12 cellular contexts compared by ENCODE assay signal in genomic region chr2:181459646-181460045, GRCh38. TPM values are rescaled to one million over a fixed set of nuclear protein-coding genes. Genes with fewer than 3 reads are reported as not detected.
A peak's percentile ranks its signal among the peaks of the same experiment; 100 is the strongest.
DNase-seq lines count a peak whose midpoint lies in the region; ATAC-seq, FAIRE-seq and TF ChIP-seq lines count a peak whose summit lies in the region.
"Had no signal": no experiment of that assay in that cellular context is flagged by ENCODE, and none has a peak within 500 bp of the region (broad histone marks: within the 10 kb centered on the region; RNA-seq: fewer than 3 reads in every experiment).

No MANE protein-coding gene starts in this region.

- H3K4me2 ChIP-seq in DOHH2 (ENCODE audit: low read length) (peak overlapping the region; percentile 97), KMS-11 (peak overlapping the region; percentile 90), GM12878 (ENCODE audit: control insufficient read depth, insufficient read depth) (peak overlapping the region; percentile 30; the same call in 1 of the 2 replicates)

- H4K20me1 ChIP-seq in DOHH2 (ENCODE audit: control insufficient read depth, insufficient read depth, low read depth, low read length), result no peaks in the 10 kb centered on the region
- no peaks in the 10 kb centered on the region for H4K20me1 ChIP-seq in KMS-11 (ENCODE audit: insufficient read depth)
- no peaks in the 10 kb centered on the region; the same call in 1 of the 2 replicates for H4K20me1 ChIP-seq in GM12878 (ENCODE audit: control insufficient read depth, insufficient read depth)

- intact Hi-C loops in GM12878 (cut with micrococcal nuclease; ENCODE audit: unreplicated experiment), result loop anchor here (5.0 to 10.0 kb wide), 5 partner anchors 258 to 1335 kb away; partner anchors contain the start of gene UBE2E3

- H3K9me3 ChIP-seq in DOHH2 (ENCODE audit: control insufficient read depth, insufficient read depth, low read length), result no peaks in the 10 kb centered on the region
- no peaks in the 10 kb centered on the region for H3K9me3 ChIP-seq in GM12878 (replicated peaks; ENCODE audit: control insufficient read depth, insufficient read depth, low read length)
- no peaks in the 10 kb centered on the region for H3K9me3 ChIP-seq in neutrophil
- H3K9me3 ChIP-seq: testis had no signal

- TF ChIP-seq RAD21 in GM12878 (IDR thresholded peaks at IDR 0.05; ENCODE audit: insufficient read depth, low read depth, low read length), result no peak

- FAIRE-seq in GM12878 (lab: Jason Lieb, UNC), result no peak

- no peaks in the 10 kb centered on the region for H3K9me2 ChIP-seq in DOHH2 (replicated peaks; ENCODE audit: control insufficient read depth, low read length)

- H3K36me3 ChIP-seq in DOHH2 (ENCODE audit: control insufficient read depth, low read length) (peaks cover 64% of the 10 kb centered on the region), KMS-11 (ENCODE audit: insufficient read depth) (no peaks in the 10 kb centered on the region), GM12878 (ENCODE audit: control insufficient read depth in 2 of 2, insufficient read depth in 2 of 2, low read length in 1 of 2) (no peaks in the 10 kb centered on the region), neutrophil (no peaks in the 10 kb centered on the region)

- CTCF ChIA-PET in GM12878 (lab: Yijun Ruan, JAX), result interaction anchor here (0.7 to 12.9 kb wide), 9 partner anchors 8 to 354 kb away, joined by 3 to 235 read pairs (median 5); no protein-coding TSS in a partner anchor

- H3K9ac ChIP-seq in KMS-11 (no peak overlapping the region), GM12878 (ENCODE audit: control insufficient read depth, insufficient read depth, low read length) (peak overlapping the region; percentile 84)

- H2AFZ ChIP-seq in KMS-11 (ENCODE audit: low read depth) (no peak overlapping the region), GM12878 (ENCODE audit: control insufficient read depth, low read depth, low read length) (no peak overlapping the region)

- ATAC-seq in GM12878 (no peak), HG03521 (IDR thresholded peaks at IDR 0.05; ENCODE audit: unreplicated experiment) (no peak)
- ATAC-seq: HCT116 had no signal

- TF ChIP-seq POLR2A in GM12878 (IDR thresholded peaks at IDR 0.05; ENCODE audit: low read depth, low read length), result no peak

- WGBS in GM12878 (ENCODE audit: insufficient coverage, insufficient replicate concordance, low lambda C conversion rate, missing lambda C conversion rate), result 7% methylated on average over 1 of the region's 1 CpG

- peaks cover 3% of the 10 kb centered on the region for H3F3A ChIP-seq in DOHH2 (ENCODE audit: control insufficient read depth, insufficient read depth)

- H3K79me2 ChIP-seq in DOHH2 (ENCODE audit: control insufficient read depth, low read length) (peaks cover 71% of the 10 kb centered on the region), KMS-11 (ENCODE audit: insufficient read depth, low read depth) (peaks cover 29% of the 10 kb centered on the region; the same call in 1 of the 2 replicates), GM12878 (ENCODE audit: control insufficient read depth, insufficient read depth, low read length) (peaks cover 82% of the 10 kb centered on the region)

- DNase-seq in GM12878 (ENCODE audit: low read depth, low spot score) (no peak), cerebellum (ENCODE audit: low spot score) (no peak), SW480 (ENCODE audit: low spot score) (no peak)
- no peak for DNase-seq in stimulated activated naive CD4-positive, alpha-beta T cell treated with Interleukin-2 at 50 U/mL for 16 hours (lab: John Stamatoyannopoulos, UW)
- DNase-seq: activated CD4-positive, CD25-positive, alpha-beta regulatory T cell treated with anti-CD3 and anti-CD28 coated beads, Interleukin-2, amount 50 U/mL, for 72 hours; NCI-H510A treated with DMSO at 0.1 percent for 48 hours; testis had no signal

- RAD21 ChIA-PET in GM12878 (lab: Charles Lee; ENCODE audit: unreplicated experiment), result interaction anchor here (1.1 to 13.8 kb wide), 6 partner anchors 8 to 354 kb away, joined by 4 to 340 read pairs (median 31); no protein-coding TSS in a partner anchor

- SMC1A ChIA-PET in GM12878 (lab: Charles Lee; ENCODE audit: uncharacterized antibody, unreplicated experiment), result interaction anchor here (0.7 to 13.5 kb wide), 13 partner anchors 8 to 378 kb away, joined by 3 to 313 read pairs (median 5); no protein-coding TSS in a partner anchor

- POLR2A ChIA-PET in GM12878 (lab: Charles Lee), result interaction anchor here (1.1 to 3.2 kb wide), 2 partner anchors 151 to 154 kb away, joined by 6 to 22 read pairs; no protein-coding TSS in a partner anchor

- H3K27ac ChIP-seq in DOHH2 (ENCODE audit: low read depth, low read length) (no peak overlapping the region), KMS-11 (no peak overlapping the region), GM12878 (ENCODE audit: control insufficient read depth, insufficient read depth) (peak overlapping the region; percentile 76), neutrophil (peak overlapping the region; percentile 77)
- H3K27ac ChIP-seq: testis had no signal

- BruUV-seq in GM12878 (replicated peaks; lab: Mats Ljungman, UMichigan), result TSS peak; percentile 53

- peak overlapping the region; percentile 95 for H3K4me3 ChIP-seq in DOHH2 (ENCODE audit: low read length)
- H3K4me3 ChIP-seq in KMS-11 (IDR thresholded peaks at IDR 0.05; ENCODE audit: insufficient read depth, low read depth, low read length), result no peak overlapping the region
- peak overlapping the region; percentile 88 for H3K4me3 ChIP-seq in GM12878
- no peak overlapping the region for H3K4me3 ChIP-seq in neutrophil (ENCODE audit: low read depth in 1 of 2, low read length in 1 of 2)
- H3K4me3 ChIP-seq: testis had no signal

- H3K4me1 ChIP-seq in DOHH2 (ENCODE audit: control insufficient read depth, low read length) (peaks cover 58% of the 10 kb centered on the region), KMS-11 (ENCODE audit: low read depth, poor library complexity, severe bottlenecking) (peaks cover 49% of the 10 kb centered on the region), GM12878 (ENCODE audit: control insufficient read depth, insufficient read depth, low read length) (peaks cover 23% of the 10 kb centered on the region), neutrophil (ENCODE audit: control insufficient read depth in 1 of 2, insufficient read depth in 1 of 2, low read depth in 1 of 2, low read length in 1 of 2) (peaks cover 74 to 81% of the 10 kb centered on the region in 2 experiments)
- H3K4me1 ChIP-seq: testis had no signal

- in situ Hi-C loops in GM12878 (cut with MboI), result loop anchor here (5.0 kb wide), 3 partner anchors 152 to 352 kb away; no protein-coding TSS in a partner anchor

- no peaks in the 10 kb centered on the region for H3K27me3 ChIP-seq in DOHH2 (ENCODE audit: control insufficient read depth, low read length)
- H3K27me3 ChIP-seq in KMS-11 (ENCODE audit: insufficient read depth, low read depth), result no peaks in the 10 kb centered on the region
- no peaks in the 10 kb centered on the region for H3K27me3 ChIP-seq in GM12878 (replicated peaks in 1 of 2; ENCODE audit: control insufficient read depth in 2 of 2, insufficient read depth in 2 of 2, low read length in 1 of 2)
- H3K27me3 ChIP-seq in neutrophil, result no peaks in the 10 kb centered on the region
- H3K27me3 ChIP-seq: testis had no signal

- no peak for TF ChIP-seq EP300 in GM12878 (IDR thresholded peaks at IDR 0.05; ENCODE audit: borderline replicate concordance in 1 of 2, control insufficient read depth in 1 of 2, low read depth in 2 of 2, low read length in 2 of 2)

- TF ChIP-seq CTCF in DOHH2 (IDR thresholded peaks at IDR 0.05; ENCODE audit: low read depth, low read length, poor library complexity, severe bottlenecking), result no peak
- TF ChIP-seq CTCF in KMS-11 (conservative IDR thresholded peaks at IDR 0.05; ENCODE audit: low read depth, low read length), result no peak
- no peak for TF ChIP-seq CTCF in GM12878 (IDR thresholded peaks at IDR 0.05 in 2 of 3, conservative IDR thresholded peaks at IDR 0.05 in 1 of 3; ENCODE audit: control insufficient read depth in 2 of 3, extremely low read depth in 1 of 3, insufficient read depth in 1 of 3, low read depth in 3 of 3, low read length in 3 of 3)
- no peak for TF ChIP-seq CTCF in neutrophil (IDR thresholded peaks at IDR 0.05)

RNA-seq across cellular contexts. Expression of gene ITGA4, which starts 2.5 kb away (rescaled TPM):
- total RNA-seq in GM12878 (2013; cell fraction: nucleolus; rRNA removed), result 729 TPM in 2 replicates
- total RNA-seq in GM12878 (2014; rRNA removed) (76.2 and 83.9 TPM in 2 replicates), GM12878 (2014; rRNA removed; fragmentation: Illumina TruSeq; extraction: Trizol) (79.5 and 84.7 TPM in 2 replicates), GM12878 (2021) (75.0 and 87.9 TPM in 2 replicates), cerebellum (9.1 TPM)
- polyA plus RNA-seq in GM12878 (2011; ENCODE audit: low read depth), result 43.3 TPM
- polyA plus RNA-seq in GM12878 (2011; rRNA removed) (25.0 and 34.6 TPM in 2 replicates), GM12878 (2014; fragmentation: Illumina TruSeq; extraction: Trizol) (55.6 and 72.1 TPM in 2 replicates), GM12878 (2014; fragmentation: Nextera tagmentation; extraction: Ambion mirVana) (10 to 100 TPM; 12.4 to 16.2 TPM), GM12878 (2014; rRNA removed) (36.4 and 46.6 TPM in 2 replicates), GM12878 (2016; fragmentation: Nextera tagmentation; extraction: Ambion mirVana) (10 to 100 TPM; 71.4 to 79.3 TPM)
- polyA plus RNA-seq in GM12878 (2011; cell fraction: cytosol; rRNA removed), result 7.1 and 9.2 TPM in 2 replicates
- polyA plus RNA-seq in GM12878 (2011; cell fraction: nucleus; rRNA removed), result 36.0 and 42.5 TPM in 2 replicates
- polyA plus RNA-seq in GM12878 (2012), result 65.1 and 66.2 TPM in 2 replicates
- polyA minus RNA-seq in GM12878 (2011; rRNA and poly(A)+ RNA removed), result 37.7 and 40.0 TPM in 2 replicates
- polyA minus RNA-seq in GM12878 (2011; cell fraction: cytosol; rRNA and poly(A)+ RNA removed), result 10.8 and 13.6 TPM in 2 replicates
- polyA minus RNA-seq in GM12878 (2011; cell fraction: nucleus; rRNA and poly(A)+ RNA removed), result 99.4 and 174 TPM in 2 replicates

Comparison
In these comparisons a context has a peak if more than half of its experiments do, and no peak if none do; other contexts are left out.
1. H3K27ac ChIP-seq: peak in GM12878 (single experiment) and neutrophil (single experiment); none in DOHH2 (single experiment) and KMS-11 (single experiment).
2. H3K4me2 ChIP-seq: peak in every context shown above with its lines; median percentile 97 in DOHH2; 90 in KMS-11; 30 in GM12878.
3. H3K4me3 ChIP-seq: peak in DOHH2 (single experiment) and GM12878 (single experiment); none in KMS-11 (single experiment) and neutrophil (0 of 2).